Comparison of ENCODE assay signal across 2 cellular contexts in genomic region chr11:12289667-12290476, GRCh38.
TF ChIP-seq lines count a peak whose summit lies in the region.

No MANE protein-coding gene starts in this region.

TF ChIP-seq in SK-N-SH, 30 proteins besides CTCF, POLR2A, EP300 and RAD21 (continued from another document):
- TF ChIP-seq PBX3 (IDR thresholded peaks at IDR 0.05): no peak
- no peak for TF ChIP-seq REST (IDR thresholded peaks at IDR 0.05; ENCODE audit: low read depth, low read length)

TF ChIP-seq in SK-N-SH treated with all-trans-retinoic acid at 6 μM for 48 hours, 23 proteins besides CTCF, POLR2A, EP300 and RAD21 (continued from another document):
- no peak for TF ChIP-seq CSRNP3 (CRISPR knock-in tag; IDR thresholded peaks at IDR 0.05)
- no peak for TF ChIP-seq TOX (CRISPR knock-in tag; IDR thresholded peaks at IDR 0.05; ENCODE audit: borderline replicate concordance)
- no peak for TF ChIP-seq SNAI2 (CRISPR knock-in tag; IDR thresholded peaks at IDR 0.05)
- no peak for TF ChIP-seq ZFP3 (CRISPR knock-in tag; IDR thresholded peaks at IDR 0.05)
- TF ChIP-seq GLIS3 (CRISPR knock-in tag; IDR thresholded peaks at IDR 0.05): no peak
- TF ChIP-seq ZNF70 (CRISPR knock-in tag; IDR thresholded peaks at IDR 0.05): no peak
- TF ChIP-seq ISL1 (CRISPR knock-in tag; IDR thresholded peaks at IDR 0.05): no peak
